Comparison of ENCODE assay signal across 20 cellular contexts in genomic region chr5:127696688-127697087, GRCh38. TPM values are rescaled to one million over a fixed set of nuclear protein-coding genes. Genes with fewer than 3 reads are reported as not detected.
DNase-seq lines count a peak whose midpoint lies in the region; ATAC-seq and TF ChIP-seq lines count a peak whose summit lies in the region.
"Had no signal": no experiment of that assay in that cellular context is flagged by ENCODE, and none has a peak within 500 bp of the region (broad histone marks: within the 10 kb centered on the region; RNA-seq: fewer than 3 reads in every experiment).

No MANE protein-coding gene starts in this region.

- H3K27me3 ChIP-seq in transverse colon: no peaks in the 10 kb centered on the region
- no peaks in the 10 kb centered on the region for H3K27me3 ChIP-seq in esophagus squamous epithelium
- H3K27me3 ChIP-seq: stomach had no signal

- TF ChIP-seq EP300 in transverse colon (IDR thresholded peaks at IDR 0.05; ENCODE audit: low read depth): no peak

- 76 to 80% methylated on average over 6 of the region's 6 CpGs for WGBS in transverse colon (ENCODE audit: low coverage in 1 of 2), 2 donors
- 70 to 71% methylated on average over 6 of the region's 6 CpGs for WGBS in esophagus squamous epithelium, 2 donors

- H3K9me3 ChIP-seq in transverse colon: no peaks in the 10 kb centered on the region
- no peaks in the 10 kb centered on the region for H3K9me3 ChIP-seq in esophagus squamous epithelium
- H3K9me3 ChIP-seq: stomach had no signal

- in situ Hi-C loops in transverse colon (cut with MboI; ENCODE audit: low pct_ligation_motif_present in 1 of 4, low pct_unique_long_range_greater_than_20kb in 1 of 4, low sequenced_read_pairs in 3 of 4): no loop called here

- no peak overlapping the region for H3K4me3 Mint-ChIP-seq in chondrocyte (ENCODE audit: unreplicated experiment)
- H3K4me3 Mint-ChIP-seq: T-helper 17 cell had no signal

- ATAC-seq in GM21447 (IDR thresholded peaks at IDR 0.05; ENCODE audit: unreplicated experiment): no peak
- ATAC-seq: GM12878, HCT116, left colon, T-helper 17 cell had no signal

- peaks cover 18% of the 10 kb centered on the region for H3K4me1 Mint-ChIP-seq in chondrocyte (ENCODE audit: low read depth)
- H3K4me1 Mint-ChIP-seq: T-helper 17 cell had no signal

- no peaks in the 10 kb centered on the region for H3K36me3 Mint-ChIP-seq in chondrocyte (ENCODE audit: low read depth)

- DNase-seq in AG08396 (ENCODE audit: low spot score) (peak; percentile 8), HS-27A (ENCODE audit: low read depth) (peak; percentile 39), chondrocyte (ENCODE audit: low spot score) (no peak), non-pigmented ciliary epithelial cell (ENCODE audit: low read depth) (peak; percentile 57), middle frontal gyrus (ENCODE audit: extremely low spot score, low spot score) (no peak), transverse colon (no peak), esophagus squamous epithelium (lab: John Stamatoyannopoulos, UW) (no peak)
- DNase-seq: activated CD4-positive, CD25-positive, alpha-beta regulatory T cell; activated effector memory CD4-positive, alpha-beta T cell treated with Interleukin-2 at 50 U/mL for 16 hours; C1 segment of cervical spinal cord; hypothalamus; left colon; NCI-H1048; stomach; T-helper 17 cell had no signal

- H3K36me3 ChIP-seq in transverse colon (no peaks in the 10 kb centered on the region), esophagus squamous epithelium (no peaks in the 10 kb centered on the region)
- H3K36me3 ChIP-seq: stomach had no signal

- intact Hi-C loops in transverse colon (cut with DNase I; ENCODE audit: low total_unique reads) (no loop called here), esophagus squamous epithelium (cut with DNase I) (no loop called here)

- H3K27ac ChIP-seq in transverse colon (no peak overlapping the region), esophagus squamous epithelium (no peak overlapping the region)
- H3K27ac ChIP-seq: parathyroid adenoma, stomach had no signal

- TF ChIP-seq CTCF in chondrocyte (IDR thresholded peaks at IDR 0.05) (no peak), transverse colon (IDR thresholded peaks at IDR 0.05) (no peak), esophagus squamous epithelium (IDR thresholded peaks at IDR 0.05) (no peak)

- H3K4me1 ChIP-seq in transverse colon (peaks cover 0 to 4% (median 0%) of the 10 kb centered on the region in 4 donors), esophagus squamous epithelium (no peaks in the 10 kb centered on the region)
- H3K4me1 ChIP-seq: stomach had no signal

- TF ChIP-seq POLR2A in transverse colon (IDR thresholded peaks at IDR 0.05) (no peak), esophagus squamous epithelium (IDR thresholded peaks at IDR 0.05) (no peak)

- H3K4me3 ChIP-seq in transverse colon (no peak overlapping the region), esophagus squamous epithelium (no peak overlapping the region)
- H3K4me3 ChIP-seq: GM12878, stomach had no signal

- no peaks in the 10 kb centered on the region for H3K27me3 Mint-ChIP-seq in chondrocyte (ENCODE audit: low read depth)

- H3K9me3 Mint-ChIP-seq in chondrocyte (ENCODE audit: low read depth): no peaks in the 10 kb centered on the region

- H3K27ac Mint-ChIP-seq in chondrocyte (ENCODE audit: unreplicated experiment): peak overlapping the region; percentile 64
- H3K27ac Mint-ChIP-seq: T-helper 17 cell had no signal

RNA-seq across cellular contexts. Expression of gene CCDC192, which starts 6.5 kb away (rescaled TPM):
- total RNA-seq in chondrocyte: not detected in 3 replicates
- not detected for total RNA-seq in transverse colon
- not detected for total RNA-seq in esophagus squamous epithelium
- total RNA-seq: epithelial cell of proximal tubule, GM12878, left colon had no signal

RNA-seq across cellular contexts. Expression of gene CTXN3, which starts 47.8 kb away (rescaled TPM):
- not detected in 3 replicates for total RNA-seq in chondrocyte
- not detected for total RNA-seq in transverse colon
- total RNA-seq in esophagus squamous epithelium: under 1 TPM in 1 of 4 donors, not detected in 3; 0.13 TPM
- total RNA-seq: epithelial cell of proximal tubule, GM12878, left colon, stomach, T-helper 17 cell had no signal

Comparison
In these comparisons a context has a peak if more than half of its experiments do, and no peak if none do; other contexts are left out.
1. DNase-seq: peak in AG08396 (single experiment), HS-27A (single experiment) and non-pigmented ciliary epithelial cell (single experiment); none in chondrocyte (single experiment), middle frontal gyrus (single experiment), transverse colon (single experiment) and esophagus squamous epithelium (single experiment).